8 cellular contexts compared by ENCODE assay signal in genomic region chr9:33511184-33511517, GRCh38. TPM values are rescaled to one million over a fixed set of nuclear protein-coding genes. Genes with fewer than 3 reads are reported as not detected.
DNase-seq lines count a peak whose midpoint lies in the region; ATAC-seq and TF ChIP-seq lines count a peak whose summit lies in the region.
"Not testable (repeated sequence)": the region's sequence is repeated elsewhere in the genome, so short reads cannot be mapped to it uniquely, and the experiment has no call there.

No MANE protein-coding gene starts in this region.

- not testable (repeated sequence) for H3K36me3 ChIP-seq in A673 (ENCODE audit: insufficient read depth, low read length, poor library complexity, severe bottlenecking); H7 (replicated peaks; ENCODE audit: control insufficient read depth, insufficient read depth, low read length); SJCRH30; effector memory CD4-positive, alpha-beta T cell (ENCODE audit: control insufficient read depth, insufficient read depth, low read length); iPS DF 6.9 (ENCODE audit: control insufficient read depth, insufficient read depth, low read length)

- CTCF ChIA-PET in A673 (lab: Charles Lee): interaction anchor here (0.6 to 1.5 kb wide), 3 partner anchors 58 to 486 kb away, joined by 3 read pairs; partner anchors contain the start of genes DNAJA1 and NFX1

- H3K4me1 Mint-ChIP-seq in activated naive CD8-positive, alpha-beta T cell (ENCODE audit: low read depth): peaks cover 12% of the 10 kb centered on the region
- not testable (repeated sequence) for H3K4me1 Mint-ChIP-seq in naive thymus-derived CD8-positive, alpha-beta T cell; stimulated activated memory B cell treated with anti-CD40 and anti-IgM and Interleukin-4, amounts not matched to agents 10 μg/mL and 1 μg/mL and 100 μg/mL, for 72 hours

- peak overlapping the region; percentile 82 for H3K27ac Mint-ChIP-seq in activated naive CD8-positive, alpha-beta T cell
- H3K27ac Mint-ChIP-seq in naive thymus-derived CD8-positive, alpha-beta T cell: peak overlapping the region; percentile 84 to 98 (median 94)
- H3K27ac Mint-ChIP-seq in stimulated activated memory B cell treated with anti-CD40 and anti-IgM and Interleukin-4, amounts not matched to agents 10 μg/mL and 1 μg/mL and 100 μg/mL, for 72 hours: peak overlapping the region; percentile 89

- WGBS in iPS DF 6.9 (ENCODE audit: insufficient coverage, insufficient read length): no CpG with 5 or more reads among the region's 8 CpGs

- not testable (repeated sequence) for H3K9me3 Mint-ChIP-seq in activated naive CD8-positive, alpha-beta T cell (ENCODE audit: low read depth); stimulated activated memory B cell treated with anti-CD40 and anti-IgM and Interleukin-4, amounts not matched to agents 10 μg/mL and 1 μg/mL and 100 μg/mL, for 72 hours
- H3K9me3 Mint-ChIP-seq in naive thymus-derived CD8-positive, alpha-beta T cell: peaks cover 0 to 13% (median 0%) of the 10 kb centered on the region in 9 donors

- POLR2A ChIA-PET in A673 (lab: Charles Lee; ENCODE audit: low non-redundant PET): not testable (repeated sequence)
- POLR2A ChIA-PET in naive thymus-derived CD8-positive, alpha-beta T cell (lab: Charles Lee): interaction anchor here (1.2 kb wide), 1 partner anchor 95 kb away, joined by 3 read pairs; no protein-coding TSS in a partner anchor

- ATAC-seq in naive thymus-derived CD8-positive, alpha-beta T cell: not testable (repeated sequence)
- ATAC-seq in stimulated activated memory B cell treated with anti-CD40 and anti-IgM and Interleukin-4, amounts not matched to agents 10 μg/mL and 1 μg/mL and 100 μg/mL, for 72 hours: peak; percentile 67

- BruUV-seq in A673 (replicated peaks; lab: Mats Ljungman, UMichigan): TSS peak; percentile 86

- not testable (repeated sequence) for DNase-seq in A673 (ENCODE audit: low spot score); H7; SJCRH30; effector memory CD4-positive, alpha-beta T cell; iPS DF 6.9 (ENCODE audit: low read depth, low spot score); naive thymus-derived CD8-positive, alpha-beta T cell

- H3K27ac ChIP-seq in A673 (ENCODE audit: low read depth, low read length, poor library complexity, severe bottlenecking) (peak overlapping the region; percentile 92), SJCRH30 (peak overlapping the region; percentile 81)
- not testable (repeated sequence) for H3K27ac ChIP-seq in effector memory CD4-positive, alpha-beta T cell (ENCODE audit: insufficient read depth, low read length, poor library complexity, severe bottlenecking); iPS DF 6.9 (ENCODE audit: low read length)

- H3K27me3 Mint-ChIP-seq in activated naive CD8-positive, alpha-beta T cell; naive thymus-derived CD8-positive, alpha-beta T cell: not testable (repeated sequence)
- H3K27me3 Mint-ChIP-seq in stimulated activated memory B cell treated with anti-CD40 and anti-IgM and Interleukin-4, amounts not matched to agents 10 μg/mL and 1 μg/mL and 100 μg/mL, for 72 hours: peaks cover 24% of the 10 kb centered on the region

- not testable (repeated sequence) for H3K9me3 ChIP-seq in A673 (ENCODE audit: low read depth, low read length, poor library complexity, severe bottlenecking); SJCRH30 (replicated peaks); effector memory CD4-positive, alpha-beta T cell (ENCODE audit: control insufficient read depth, low read length); iPS DF 6.9 (ENCODE audit: control insufficient read depth, insufficient read depth, low read length)

- H3K36me3 Mint-ChIP-seq in activated naive CD8-positive, alpha-beta T cell; naive thymus-derived CD8-positive, alpha-beta T cell; stimulated activated memory B cell treated with anti-CD40 and anti-IgM and Interleukin-4, amounts not matched to agents 10 μg/mL and 1 μg/mL and 100 μg/mL, for 72 hours: not testable (repeated sequence)

- not testable (repeated sequence) for H3K27me3 ChIP-seq in A673 (replicated peaks; ENCODE audit: insufficient read depth, low read depth, low read length, poor library complexity); H7 (ENCODE audit: control insufficient read depth, insufficient read depth, low read length); SJCRH30; effector memory CD4-positive, alpha-beta T cell (replicated peaks; ENCODE audit: control insufficient read depth, insufficient read depth, low read length, poor library complexity, severe bottlenecking); iPS DF 6.9 (ENCODE audit: control insufficient read depth, insufficient read depth, low read length)

- intact Hi-C loops in A673 (cut with micrococcal nuclease; ENCODE audit: unreplicated experiment): not testable (repeated sequence)

- not testable (repeated sequence) for H3K4me1 ChIP-seq in A673 (ENCODE audit: insufficient read depth, low read length, poor library complexity, severe bottlenecking); SJCRH30; effector memory CD4-positive, alpha-beta T cell (ENCODE audit: control insufficient read depth, insufficient read depth, low read length, poor library complexity, severe bottlenecking); iPS DF 6.9 (ENCODE audit: control insufficient read depth, insufficient read depth, low read length)

- peak overlapping the region; percentile 90 for H3K4me3 Mint-ChIP-seq in activated naive CD8-positive, alpha-beta T cell
- peak overlapping the region; percentile 94 to 98 (median 96) for H3K4me3 Mint-ChIP-seq in naive thymus-derived CD8-positive, alpha-beta T cell
- H3K4me3 Mint-ChIP-seq in stimulated activated memory B cell treated with anti-CD40 and anti-IgM and Interleukin-4, amounts not matched to agents 10 μg/mL and 1 μg/mL and 100 μg/mL, for 72 hours: peak overlapping the region; percentile 96

- not testable (repeated sequence) for TF ChIP-seq CTCF in A673 (conservative IDR thresholded peaks at IDR 0.05; ENCODE audit: low read depth, low read length)

- H3K4me3 ChIP-seq in A673 (ENCODE audit: low read depth, low read length, poor library complexity, severe bottlenecking) (peak overlapping the region; percentile 51), H7 (ENCODE audit: insufficient read depth, low read depth, low read length) (peak overlapping the region; percentile 47), SJCRH30 (peak overlapping the region; percentile 61), iPS DF 6.9 (ENCODE audit: low read length) (peak overlapping the region; percentile 50; the same call in 1 of the 2 replicates)
- peak overlapping the region; percentile 92 for H3K4me3 ChIP-seq in effector memory CD4-positive, alpha-beta T cell (ENCODE audit: insufficient read depth, low read depth, low read length, poor library complexity, severe bottlenecking)

RNA-seq across cellular contexts. Expression of gene ANKRD18B, which starts 12.9 kb away (rescaled TPM):
- not detected in 2 replicates for total RNA-seq in A673 (2021)
- total RNA-seq in H7 (2014; rRNA removed; shearing (Covaris generic)): 4.9 and 14.4 TPM in 2 replicates
- 13.3 and 23.4 TPM in 2 replicates for total RNA-seq in SJCRH30 (2014; rRNA removed; shearing (Covaris generic))
- total RNA-seq in naive thymus-derived CD8-positive, alpha-beta T cell: under 1 TPM in 1 of 2 experiments, not detected in 1; 0.88 TPM
- not detected for polyA plus RNA-seq in naive thymus-derived CD8-positive, alpha-beta T cell

RNA-seq across cellular contexts. Expression of gene NOL6, which starts 37.4 kb away (rescaled TPM):
- 36.3 and 49.6 TPM in 2 replicates for total RNA-seq in A673 (2021)
- 53.9 and 59.7 TPM in 2 replicates for total RNA-seq in H7 (2014; rRNA removed; shearing (Covaris generic))
- 27.5 and 29.3 TPM in 2 replicates for total RNA-seq in SJCRH30 (2014; rRNA removed; shearing (Covaris generic))
- total RNA-seq in naive thymus-derived CD8-positive, alpha-beta T cell: 10 to 100 TPM; 42.7 to 47.2 TPM
- polyA plus RNA-seq in naive thymus-derived CD8-positive, alpha-beta T cell: 10 to 100 TPM; 13.5 to 29.2 (median 19.3) TPM
